In the genomic region with DNA sequence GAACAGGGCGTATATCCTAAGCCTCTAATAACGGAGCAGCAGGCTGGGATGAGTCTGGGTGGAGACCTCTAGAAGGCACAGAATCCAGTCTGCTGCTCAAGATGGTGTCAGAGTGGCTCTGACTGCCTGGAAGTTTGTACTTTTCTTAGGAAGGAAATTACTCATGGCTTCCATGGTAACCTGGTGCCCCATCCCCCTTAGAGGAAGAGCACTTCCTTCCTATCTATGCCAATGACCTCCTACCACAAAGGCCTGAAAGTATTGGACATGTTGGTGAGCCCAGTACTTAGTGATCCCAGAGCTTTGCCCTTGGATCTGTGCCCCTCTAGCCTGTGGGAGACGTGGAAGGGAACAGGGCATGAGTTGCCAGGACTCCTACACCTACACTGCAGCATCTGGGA, we compare ENCODE assay signal across 9 cellular contexts. TPM values are rescaled to one million over a fixed set of nuclear protein-coding genes. Genes with fewer than 3 reads are reported as not detected.
DNase-seq lines count a peak whose midpoint lies in the region; ATAC-seq and TF ChIP-seq lines count a peak whose summit lies in the region.
"Had no signal": no experiment of that assay in that cellular context is flagged by ENCODE, and none has a peak within 500 bp of the region (broad histone marks: within the 10 kb centered on the region; RNA-seq: fewer than 3 reads in every experiment).

No MANE protein-coding gene starts in this region.

- no peaks in the 10 kb centered on the region for H3K9me3 ChIP-seq in CD4-positive, alpha-beta memory T cell (ENCODE audit: control insufficient read depth in 1 of 2, low read length in 2 of 2)
- H3K9me3 ChIP-seq in MG63 (no peaks in the 10 kb centered on the region), body of pancreas (no peaks in the 10 kb centered on the region)
- H3K9me3 ChIP-seq in naive thymus-derived CD4-positive, alpha-beta T cell (ENCODE audit: control insufficient read depth in 2 of 3, low read length in 3 of 3), result no peaks in the 10 kb centered on the region

- 62% methylated on average over 2 to 3 of the region's 3 CpGs for WGBS in body of pancreas, 2 donors

- peaks cover 53 to 93% (median 76%) of the 10 kb centered on the region in 4 donors for H3K4me1 Mint-ChIP-seq in CD4-positive, alpha-beta memory T cell
- peaks cover 60 to 90% (median 87%) of the 10 kb centered on the region in 7 donors for H3K4me1 Mint-ChIP-seq in naive thymus-derived CD4-positive, alpha-beta T cell
- peaks cover 13% of the 10 kb centered on the region for H3K4me1 Mint-ChIP-seq in nephron progenitor cell

- H3K27me3 Mint-ChIP-seq in CD4-positive, alpha-beta memory T cell, result no peaks in the 10 kb centered on the region
- H3K27me3 Mint-ChIP-seq in naive thymus-derived CD4-positive, alpha-beta T cell, result no peaks in the 10 kb centered on the region
- H3K27me3 Mint-ChIP-seq in nephron progenitor cell (ENCODE audit: low read depth, poor library complexity), result peaks cover 28% of the 10 kb centered on the region

- DNase-seq in CD4-positive, alpha-beta memory T cell, result peak in 1 of 5 donors; percentile 41
- peak; percentile 23 for DNase-seq in MG63
- DNase-seq in body of pancreas, result peak in 1 of 4 donors; percentile 12
- no peak for DNase-seq in naive thymus-derived CD4-positive, alpha-beta T cell
- DNase-seq in NCI-H128 (lab: John Stamatoyannopoulos, UW; ENCODE audit: unreplicated experiment), result no peak
- no peak for DNase-seq in nephron progenitor cell
- no peak for DNase-seq in C1 segment of cervical spinal cord (lab: John Stamatoyannopoulos, UW)

- CTCF ChIA-PET in CD4-positive, alpha-beta memory T cell (lab: Charles Lee; ENCODE audit: partially characterized antibody), result interaction anchor here (1.3 to 5.7 kb wide), 5 partner anchors 16 to 54 kb away, joined by 3 to 59 read pairs (median 10); a partner anchor contains a TSS
- CTCF ChIA-PET in naive thymus-derived CD4-positive, alpha-beta T cell (lab: Charles Lee), result interaction anchor here (3.8 kb wide), 1 partner anchor 37 kb away, joined by 21 read pairs; no protein-coding TSS in a partner anchor

- H3K4me1 ChIP-seq in CD4-positive, alpha-beta memory T cell (ENCODE audit: insufficient read depth, low read length), result peaks cover 81% of the 10 kb centered on the region
- H3K4me1 ChIP-seq in body of pancreas, result peaks cover 16% of the 10 kb centered on the region
- peaks cover 44 to 54% of the 10 kb centered on the region in 2 donors for H3K4me1 ChIP-seq in naive thymus-derived CD4-positive, alpha-beta T cell (ENCODE audit: control insufficient read depth in 2 of 2, insufficient read depth in 2 of 2, low read length in 2 of 2)

- H3K4me3 Mint-ChIP-seq in CD4-positive, alpha-beta memory T cell, result peak overlapping the region; percentile 96 to 100 (median 99)
- H3K4me3 Mint-ChIP-seq in naive thymus-derived CD4-positive, alpha-beta T cell, result peak overlapping the region; percentile 92 to 100 (median 98)
- no peak overlapping the region for H3K4me3 Mint-ChIP-seq in nephron progenitor cell

- no peak for TF ChIP-seq POLR2A in body of pancreas (IDR thresholded peaks at IDR 0.05)

- no peaks in the 10 kb centered on the region for H3K9me3 Mint-ChIP-seq in CD4-positive, alpha-beta memory T cell
- H3K9me3 Mint-ChIP-seq in naive thymus-derived CD4-positive, alpha-beta T cell, result peaks cover 0 to 4% (median 0%) of the 10 kb centered on the region in 11 donors
- no peaks in the 10 kb centered on the region for H3K9me3 Mint-ChIP-seq in nephron progenitor cell

- peak overlapping the region; percentile 94 to 99 (median 98) for H3K27ac Mint-ChIP-seq in CD4-positive, alpha-beta memory T cell
- H3K27ac Mint-ChIP-seq in naive thymus-derived CD4-positive, alpha-beta T cell, result peak overlapping the region; percentile 51 to 99 (median 93)
- H3K27ac Mint-ChIP-seq in nephron progenitor cell, result no peak overlapping the region

- no peaks in the 10 kb centered on the region for H3K27me3 ChIP-seq in CD4-positive, alpha-beta memory T cell (ENCODE audit: insufficient read depth, low read length)
- H3K27me3 ChIP-seq in MG63, result no peaks in the 10 kb centered on the region
- no peaks in the 10 kb centered on the region for H3K27me3 ChIP-seq in body of pancreas
- no peaks in the 10 kb centered on the region for H3K27me3 ChIP-seq in naive thymus-derived CD4-positive, alpha-beta T cell (ENCODE audit: control insufficient read depth in 2 of 2, insufficient read depth in 2 of 2, low read length in 2 of 2)

- ATAC-seq in body of pancreas, result peak; percentile 38
- no peak for ATAC-seq in naive thymus-derived CD4-positive, alpha-beta T cell
- no peak for ATAC-seq in GM18511 (IDR thresholded peaks at IDR 0.05; ENCODE audit: unreplicated experiment)

- intact Hi-C loops in CD4-positive, alpha-beta memory T cell (cut with micrococcal nuclease), result no loop called here
- intact Hi-C loops in body of pancreas (cut with DNase I), result no loop called here
- intact Hi-C loops in naive thymus-derived CD4-positive, alpha-beta T cell (cut with micrococcal nuclease), result loop anchor here (2.0 to 5.0 kb wide), 6 partner anchors 35 to 464 kb away; a partner anchor contains a TSS

- H3K36me3 ChIP-seq in CD4-positive, alpha-beta memory T cell (ENCODE audit: insufficient read depth, low read length), result no peaks in the 10 kb centered on the region
- H3K36me3 ChIP-seq in MG63 (no peaks in the 10 kb centered on the region), body of pancreas (replicated peaks in 1 of 2; ENCODE audit: insufficient read depth in 1 of 2, low read depth in 2 of 2) (no peaks in the 10 kb centered on the region)
- H3K36me3 ChIP-seq in naive thymus-derived CD4-positive, alpha-beta T cell (ENCODE audit: control insufficient read depth in 2 of 3, insufficient read depth in 3 of 3, low read length in 3 of 3), result peaks cover 0 to 26% (median 0%) of the 10 kb centered on the region in 3 experiments

- peak overlapping the region; percentile 88 for H3K27ac ChIP-seq in CD4-positive, alpha-beta memory T cell (ENCODE audit: low read depth, low read length)
- no peak overlapping the region for H3K27ac ChIP-seq in body of pancreas
- peak overlapping the region; percentile 82 for H3K27ac ChIP-seq in naive thymus-derived CD4-positive, alpha-beta T cell (ENCODE audit: low read depth, low read length)

- H3K4me3 ChIP-seq in CD4-positive, alpha-beta memory T cell (ENCODE audit: low read length in 2 of 2), result peak overlapping the region; percentile 81 to 90
- H3K4me3 ChIP-seq in MG63, result no peak overlapping the region
- no peak overlapping the region for H3K4me3 ChIP-seq in body of pancreas
- H3K4me3 ChIP-seq in naive thymus-derived CD4-positive, alpha-beta T cell (ENCODE audit: low read length), result peak overlapping the region; percentile 84

- no peak for TF ChIP-seq CTCF in body of pancreas (IDR thresholded peaks at IDR 0.05)
- TF ChIP-seq CTCF in nephron progenitor cell (IDR thresholded peaks at IDR 0.05), result no peak

- POLR2A ChIA-PET in CD4-positive, alpha-beta memory T cell (lab: Charles Lee; ENCODE audit: partially characterized antibody), result interaction anchor here (1.3 to 13.8 kb wide), 7 partner anchors 8 to 137 kb away, joined by 4 to 292 read pairs (median 18); a partner anchor contains a TSS
- POLR2A ChIA-PET in naive thymus-derived CD4-positive, alpha-beta T cell (lab: Charles Lee), result interaction anchor here (1.0 to 7.3 kb wide), 3 partner anchors 9 to 37 kb away, joined by 4 to 51 read pairs (median 5); no protein-coding TSS in a partner anchor

- H3K36me3 Mint-ChIP-seq in CD4-positive, alpha-beta memory T cell, result peaks cover 27 to 42% of the 10 kb centered on the region in 2 donors
- H3K36me3 Mint-ChIP-seq in naive thymus-derived CD4-positive, alpha-beta T cell, result peaks cover 13 to 54% (median 35%) of the 10 kb centered on the region in 5 donors
- no peaks in the 10 kb centered on the region for H3K36me3 Mint-ChIP-seq in nephron progenitor cell (ENCODE audit: low read depth)

RNA-seq across cellular contexts. Expression of a gene that starts 1.5 kb away (rescaled TPM):
- 10 to 100 TPM; 17.1 to 20.6 TPM for total RNA-seq in CD4-positive, alpha-beta memory T cell
- polyA plus RNA-seq in CD4-positive, alpha-beta memory T cell, result 10 to 100 TPM; 46.6 to 53.8 TPM
- not detected in 2 replicates for total RNA-seq in MG63 (2014; rRNA removed; shearing (Covaris generic); ENCODE audit: low replicate concordance)
- total RNA-seq in body of pancreas, result not detected
- total RNA-seq in naive thymus-derived CD4-positive, alpha-beta T cell, result 10 to 100 TPM in 3 of 5 experiments, 1 to 10 TPM in 2; 6.8 to 70.0 (median 10.6) TPM
- 10 to 100 TPM; 24.7 to 26.7 TPM for polyA plus RNA-seq in naive thymus-derived CD4-positive, alpha-beta T cell
- total RNA-seq: NCI-H460 had no signal

RNA-seq across cellular contexts. Expression of a gene that starts 54.6 kb away (rescaled TPM):
- total RNA-seq in CD4-positive, alpha-beta memory T cell, result 1 to 10 TPM; 3.0 to 4.1 TPM
- 1 to 10 TPM; 1.9 to 3.3 TPM for polyA plus RNA-seq in CD4-positive, alpha-beta memory T cell
- 0.43 and 0.72 TPM in 2 replicates for total RNA-seq in MG63 (2014; rRNA removed; shearing (Covaris generic); ENCODE audit: low replicate concordance)
- 1 to 10 TPM in 1 of 2 donors, under 1 TPM in 1; under 0.01 to 1.3 TPM for total RNA-seq in body of pancreas
- 1 to 10 TPM in 4 of 5 experiments, under 1 TPM in 1; 0.80 to 9.4 (median 5.0) TPM for total RNA-seq in naive thymus-derived CD4-positive, alpha-beta T cell
- polyA plus RNA-seq in naive thymus-derived CD4-positive, alpha-beta T cell, result 1 to 10 TPM; 1.6 to 2.2 TPM

Comparison
In these comparisons a context has a peak if more than half of its experiments do, and no peak if none do; other contexts are left out.
1. H3K27ac ChIP-seq: peak in CD4-positive, alpha-beta memory T cell (single experiment) and naive thymus-derived CD4-positive, alpha-beta T cell (single experiment); none in body of pancreas (0 of 4).
2. H3K4me3 ChIP-seq: peak in CD4-positive, alpha-beta memory T cell (2 of 2) and naive thymus-derived CD4-positive, alpha-beta T cell (single experiment); none in MG63 (single experiment) and body of pancreas (0 of 2).
3. intact Hi-C loops: an anchor here in naive thymus-derived CD4-positive, alpha-beta T cell (2.0 to 5.0 kb wide); none called in CD4-positive, alpha-beta memory T cell and body of pancreas.